In genomic region chr7:1122832-1123501, GRCh38 we compare ENCODE assay signal across 17 cellular contexts. TPM values are rescaled to one million over a fixed set of nuclear protein-coding genes. Genes with fewer than 3 reads are reported as not detected.
A peak's percentile ranks its signal among the peaks of the same experiment; 100 is the strongest.
DNase-seq lines count a peak whose midpoint lies in the region; ATAC-seq, FAIRE-seq and TF ChIP-seq lines count a peak whose summit lies in the region.
"Had no signal": no experiment of that assay in that cellular context is flagged by ENCODE, and none has a peak within 500 bp of the region (broad histone marks: within the 10 kb centered on the region; RNA-seq: fewer than 3 reads in every experiment).

No MANE protein-coding gene starts in this region.

- peaks cover 18% of the 10 kb centered on the region for H3K79me2 ChIP-seq in HepG2 (ENCODE audit: insufficient read depth, low read length)

- FAIRE-seq in HepG2 (lab: Jason Lieb, UNC) = no peak

- peaks cover 24% of the 10 kb centered on the region for H3K36me3 Mint-ChIP-seq in endodermal cell (ENCODE audit: low read depth)

- no peak for TF ChIP-seq POLR2A in HepG2 (IDR thresholded peaks at IDR 0.05; ENCODE audit: insufficient read depth in 1 of 2, low read depth in 2 of 2, low read length in 2 of 2)

- H3K4me1 ChIP-seq in BLaER1 treated with 17β-estradiol and CSF1 and Interleukin-3, amounts not matched to agents 10 nM and 100 nM = peaks cover 30 to 60% (median 48%) of the 10 kb centered on the region in 10 experiments
- H3K4me1 ChIP-seq in endodermal cell (ENCODE audit: control insufficient read depth, insufficient read depth, low read length) = peaks cover 4% of the 10 kb centered on the region
- no peaks in the 10 kb centered on the region for H3K4me1 ChIP-seq in HepG2 (ENCODE audit: insufficient read depth, low read length)
- H3K4me1 ChIP-seq in skeletal muscle tissue (ENCODE audit: control insufficient read depth in 3 of 3, insufficient read depth in 3 of 3, low read length in 3 of 3) = peaks cover 11 to 28% (median 18%) of the 10 kb centered on the region in 3 donors
- H3K4me1 ChIP-seq: HAP-1 had no signal

- H3K4me1 Mint-ChIP-seq in endodermal cell = peaks cover 2% of the 10 kb centered on the region

- intact Hi-C loops in HepG2 (cut with micrococcal nuclease; ENCODE audit: unreplicated experiment) = loop anchor here (1.0 kb wide), 1 partner anchor 36 kb away; no protein-coding TSS in a partner anchor

- no peak overlapping the region for H3K4me3 Mint-ChIP-seq in endodermal cell
- H3K4me3 Mint-ChIP-seq: dendritic cell treated with granulocyte-macrophage colony-stimulating factor and Interleukin-4, amounts not matched to agents 40 ng/mL and 50 ng/mL, for 4 days; stimulated activated naive CD8-positive, alpha-beta T cell treated with anti-CD3 and anti-CD28 coated beads, Interleukin-15, amount 100 ng/mL, for 72 hours had no signal

- H3K4me3 ChIP-seq in BLaER1 treated with 17β-estradiol and CSF1 and Interleukin-3, amounts not matched to agents 10 nM and 100 nM = peak overlapping the region in 8 of 10 experiments; percentile 20 to 61 (median 44); a peak in 16 of 20 replicates
- H3K4me3 ChIP-seq in endodermal cell (ENCODE audit: low read length) = no peak overlapping the region
- H3K4me3 ChIP-seq in HepG2 (replicated peaks in 1 of 3; ENCODE audit: insufficient read depth in 1 of 3, low read depth in 2 of 3, low read length in 3 of 3) = no peak overlapping the region
- H3K4me3 ChIP-seq in skeletal muscle tissue (ENCODE audit: low read length in 3 of 3) = peak overlapping the region in 1 of 3 donors; percentile 36
- H3K4me3 ChIP-seq in MG63 = no peak overlapping the region
- H3K4me3 ChIP-seq: HAP-1 had no signal

- no peaks in the 10 kb centered on the region for H3K27me3 Mint-ChIP-seq in endodermal cell (ENCODE audit: insufficient read depth)
- H3K27me3 Mint-ChIP-seq: dendritic cell treated with granulocyte-macrophage colony-stimulating factor and Interleukin-4, amounts not matched to agents 40 ng/mL and 50 ng/mL, for 4 days; stimulated activated naive CD8-positive, alpha-beta T cell treated with anti-CD3 and anti-CD28 coated beads, Interleukin-15, amount 100 ng/mL, for 72 hours had no signal

- no peak for TF ChIP-seq RAD21 in HepG2 (CRISPR knock-in tag; IDR thresholded peaks at IDR 0.05)

- peak overlapping the region; percentile 84 to 100 (median 93) for H3K4me2 ChIP-seq in BLaER1 treated with 17β-estradiol and CSF1 and Interleukin-3, amounts not matched to agents 10 nM and 100 nM
- no peak overlapping the region for H3K4me2 ChIP-seq in HepG2 (ENCODE audit: low read depth, low read length)

- no peak for ATAC-seq in HepG2
- ATAC-seq in stimulated activated naive CD8-positive, alpha-beta T cell treated with anti-CD3 and anti-CD28 coated beads, Interleukin-15, Interleukin-2, amounts not matched to agents 100 U/mL and 50 U/mL, for 24 hours = no peak
- ATAC-seq: stimulated activated naive CD8-positive, alpha-beta T cell treated with anti-CD3 and anti-CD28 coated beads, Interleukin-15, amount 100 ng/mL, for 72 hours had no signal

- H3K27ac Mint-ChIP-seq in endodermal cell = peak overlapping the region; percentile 21
- H3K27ac Mint-ChIP-seq: dendritic cell treated with granulocyte-macrophage colony-stimulating factor and Interleukin-4, amounts not matched to agents 40 ng/mL and 50 ng/mL, for 4 days had no signal

- peak overlapping the region; percentile 43 to 78 (median 67); a peak in 21 of 22 replicates for H3K9ac ChIP-seq in BLaER1 treated with 17β-estradiol and CSF1 and Interleukin-3, amounts not matched to agents 10 nM and 100 nM
- no peak overlapping the region for H3K9ac ChIP-seq in endodermal cell (ENCODE audit: extremely low read depth, low read length, poor library complexity, severe bottlenecking)
- no peak overlapping the region for H3K9ac ChIP-seq in HepG2 (ENCODE audit: insufficient read depth, low read depth, low read length)
- peak overlapping the region in 2 of 3 donors; percentile 10 to 81 for H3K9ac ChIP-seq in skeletal muscle tissue (ENCODE audit: low read depth in 1 of 3, low read length in 3 of 3)

- peaks cover under 1% of the 10 kb centered on the region for H3K9me3 Mint-ChIP-seq in endodermal cell
- H3K9me3 Mint-ChIP-seq: dendritic cell treated with granulocyte-macrophage colony-stimulating factor and Interleukin-4, amounts not matched to agents 40 ng/mL and 50 ng/mL, for 4 days had no signal

- WGBS in endodermal cell (ENCODE audit: insufficient coverage in 1 of 2, insufficient read length in 1 of 2), 2 experiments = 92 to 95% methylated on average over 24 to 31 of the region's 31 CpGs
- WGBS in HepG2 (ENCODE audit: low lambda C conversion rate) = 97% methylated on average over 22 of the region's 31 CpGs

- BruUV-seq in HepG2 (replicated peaks; lab: Mats Ljungman, UMichigan) = no TSS peak

- TF ChIP-seq CTCF in endodermal cell (conservative IDR thresholded peaks at IDR 0.05) = no peak
- no peak for TF ChIP-seq CTCF in HepG2 (CRISPR knock-in tag; IDR thresholded peaks at IDR 0.05)

- TF ChIP-seq EP300 in HepG2 (IDR thresholded peaks at IDR 0.05; ENCODE audit: low read depth in 2 of 2, low read length in 2 of 2) (no peak), HepG2 (CRISPR knock-in tag; IDR thresholded peaks at IDR 0.05; ENCODE audit: borderline replicate concordance) (no peak)

- DNase-seq in endodermal cell = no peak
- DNase-seq in HepG2 (ENCODE audit: low spot score) = no peak
- no peak for DNase-seq in stimulated activated naive CD8-positive, alpha-beta T cell treated with anti-CD3 and anti-CD28 coated beads, Interleukin-15, Interleukin-2, amounts not matched to agents 100 U/mL and 50 U/mL, for 24 hours
- DNase-seq in activated CD4-positive, alpha-beta T cell treated with anti-CD3 and anti-CD28 coated beads, Interleukin-2, amount 50 U/mL, for 48 hours = no peak
- no peak for DNase-seq in MG63
- DNase-seq in DMS79 treated with DMSO at 0.1 percent for 48 hours (lab: John Stamatoyannopoulos, UW) = no peak
- DNase-seq: activated CD4-positive, alpha-beta T cell treated with anti-CD3 and anti-CD28 coated beads for 1 hour; activated T-cell treated with anti-CD3 and anti-CD28 coated beads, Interleukin-2, amount 50 U/mL, for 1 hour; DMS 273 treated with DMSO at 0.1 percent for 48 hours; NCI-H1930; NCI-H526 treated with DMSO at 0.1 percent for 48 hours; stimulated activated naive CD8-positive, alpha-beta T cell treated with anti-CD3 and anti-CD28 coated beads, Interleukin-15, amount 100 ng/mL, for 72 hours had no signal

- no peaks in the 10 kb centered on the region for H3K27me3 ChIP-seq in BLaER1 treated with 17β-estradiol and CSF1 and Interleukin-3, amounts not matched to agents 10 nM and 100 nM
- H3K27me3 ChIP-seq in endodermal cell (ENCODE audit: control insufficient read depth, insufficient read depth, low read length, poor library complexity, severe bottlenecking) = no peaks in the 10 kb centered on the region
- H3K27me3 ChIP-seq in HepG2 (ENCODE audit: control insufficient read depth in 1 of 2, insufficient read depth in 2 of 2, low read length in 2 of 2) = no peaks in the 10 kb centered on the region
- H3K27me3 ChIP-seq in skeletal muscle tissue (ENCODE audit: control insufficient read depth in 3 of 3, insufficient read depth in 3 of 3, low read length in 3 of 3) = no peaks in the 10 kb centered on the region
- no peaks in the 10 kb centered on the region for H3K27me3 ChIP-seq in MG63

- peaks cover 0 to 68% (median 17%) of the 10 kb centered on the region in 11 experiments; a peak in 13 of 22 replicates for H4K20me1 ChIP-seq in BLaER1 treated with 17β-estradiol and CSF1 and Interleukin-3, amounts not matched to agents 10 nM and 100 nM
- no peaks in the 10 kb centered on the region for H4K20me1 ChIP-seq in HepG2 (ENCODE audit: insufficient read depth, low read length)

- peaks cover 0 to 29% (median 24%) of the 10 kb centered on the region in 11 experiments; a peak in 18 of 22 replicates for H3K36me3 ChIP-seq in BLaER1 treated with 17β-estradiol and CSF1 and Interleukin-3, amounts not matched to agents 10 nM and 100 nM
- peaks cover 31% of the 10 kb centered on the region for H3K36me3 ChIP-seq in endodermal cell (ENCODE audit: control insufficient read depth, insufficient read depth, low read length)
- peaks cover 12 to 27% of the 10 kb centered on the region in 2 experiments; a peak in 4 of 5 replicates for H3K36me3 ChIP-seq in HepG2 (replicated peaks in 1 of 2; ENCODE audit: control insufficient read depth in 1 of 2, insufficient read depth in 2 of 2, low read length in 2 of 2)
- peaks cover 0 to 6% (median 0%) of the 10 kb centered on the region in 3 donors for H3K36me3 ChIP-seq in skeletal muscle tissue (ENCODE audit: control insufficient read depth in 3 of 3, insufficient read depth in 3 of 3, low read length in 3 of 3)
- no peaks in the 10 kb centered on the region; the same call in none of the 2 replicates for H3K36me3 ChIP-seq in MG63

- POLR2A ChIA-PET in HepG2 (lab: Yijun Ruan, JAX) = interaction anchor here (1.0 to 1.8 kb wide), 4 partner anchors 21 to 35 kb away, joined by 3 to 8 read pairs (median 4); partner anchors contain the start of gene GPER1

- in situ Hi-C loops in HepG2 (cut with HindIII; ENCODE audit: extremely low pct_ligation_motif_present, low pct_unique_long_range_greater_than_20kb) = no loop called here

- no peak overlapping the region for H2AFZ ChIP-seq in HepG2 (ENCODE audit: low read length)

- CTCF ChIA-PET in HepG2 (lab: Yijun Ruan, JAX; ENCODE audit: low intra/inter-chr PET ratio, low total read pairs) = interaction anchor here (1.1 to 2.2 kb wide), 3 partner anchors 36 to 130 kb away, joined by 3 to 10 read pairs (median 4); no protein-coding TSS in a partner anchor

- H3K27ac ChIP-seq in BLaER1 treated with 17β-estradiol and CSF1 and Interleukin-3, amounts not matched to agents 10 nM and 100 nM = peak overlapping the region; percentile 23 to 81 (median 60); a peak in 20 of 22 replicates
- peak overlapping the region; percentile 76 for H3K27ac ChIP-seq in endodermal cell (ENCODE audit: low read depth, low read length)
- H3K27ac ChIP-seq in HepG2 (ENCODE audit: extremely low read length, insufficient read depth, low read length) = no peak overlapping the region
- peak overlapping the region; percentile 75 for H3K27ac ChIP-seq in skeletal muscle tissue (ENCODE audit: low read depth, low read length)

- no peaks in the 10 kb centered on the region for H3K9me3 ChIP-seq in BLaER1 treated with 17β-estradiol and CSF1 and Interleukin-3, amounts not matched to agents 10 nM and 100 nM (replicated peaks in 1 of 11)
- H3K9me3 ChIP-seq in endodermal cell (ENCODE audit: control insufficient read depth, low read length) (no peaks in the 10 kb centered on the region), HepG2 (ENCODE audit: low read length) (no peaks in the 10 kb centered on the region), skeletal muscle tissue (ENCODE audit: control insufficient read depth in 3 of 3, low read length in 3 of 3) (no peaks in the 10 kb centered on the region), MG63 (no peaks in the 10 kb centered on the region)
- H3K9me3 ChIP-seq: HAP-1 had no signal

RNA-seq across cellular contexts. Expression of gene GPER1, which starts 35.1 kb away (rescaled TPM):
- total RNA-seq in endodermal cell = under 1 TPM; 0.35 to 0.51 TPM
- 1.1 TPM for polyA plus RNA-seq in endodermal cell (2013, experiment 1 of 2)
- 0.91 TPM for polyA plus RNA-seq in endodermal cell (2013, experiment 2 of 2)
- 15.2 and 19.7 TPM in 2 replicates for total RNA-seq in HepG2 (2016; rRNA removed; fragmentation: Illumina TruSeq; extraction: Trizol)
- 11.8 and 14.0 TPM in 2 replicates for total RNA-seq in HepG2 (2016; cell fraction: cytosol; rRNA removed; fragmentation: Illumina TruSeq; extraction: Trizol; ENCODE audit: low read depth)
- total RNA-seq in HepG2 (2016; cell fraction: insoluble cytoplasmic fraction; rRNA removed; fragmentation: Illumina TruSeq; extraction: Trizol) = 14.3 and 19.8 TPM in 2 replicates
- total RNA-seq in HepG2 (2016; cell fraction: membrane; rRNA removed; fragmentation: Illumina TruSeq; extraction: Trizol) = 22.2 and 30.5 TPM in 2 replicates
- total RNA-seq in HepG2 (2016; cell fraction: nucleus; rRNA removed; fragmentation: Illumina TruSeq; extraction: Trizol) = 13.6 and 15.7 TPM in 2 replicates
- polyA plus RNA-seq in HepG2 (2011; rRNA removed) = 12.7 and 16.4 TPM in 2 replicates
- polyA plus RNA-seq in HepG2 (2011; cell fraction: cytosol; rRNA removed) = 14.9 and 19.2 TPM in 2 replicates
- 55.4 and 63.5 TPM in 2 replicates for polyA plus RNA-seq in HepG2 (2011; cell fraction: nucleus; rRNA removed)
- 10.5 and 10.7 TPM in 2 replicates for polyA plus RNA-seq in HepG2 (2012)
- 9.9 and 11.3 TPM in 2 replicates for polyA plus RNA-seq in HepG2 (2016; cell fraction: cytosol; fragmentation: Illumina TruSeq; extraction: Trizol; ENCODE audit: low read depth)
- 17.5 and 21.3 TPM in 2 replicates for polyA plus RNA-seq in HepG2 (2016; cell fraction: insoluble cytoplasmic fraction; fragmentation: Illumina TruSeq; extraction: Trizol; ENCODE audit: low read depth)
- 22.0 and 22.5 TPM in 2 replicates for polyA plus RNA-seq in HepG2 (2016; cell fraction: membrane; fragmentation: Illumina TruSeq; extraction: Trizol; ENCODE audit: low read depth)
- 36.9 and 39.6 TPM in 2 replicates for polyA plus RNA-seq in HepG2 (2016; cell fraction: nucleus; fragmentation: Illumina TruSeq; extraction: Trizol; ENCODE audit: insufficient read depth, low read depth)
- 7.5 and 47.4 TPM in 2 replicates for polyA minus RNA-seq in HepG2 (2011; rRNA and poly(A)+ RNA removed; ENCODE audit: low replicate concordance)
- 11.5 and 13.4 TPM in 2 replicates for polyA minus RNA-seq in HepG2 (2011; cell fraction: cytosol; rRNA and poly(A)+ RNA removed)
- polyA minus RNA-seq in HepG2 (2011; cell fraction: nucleus; rRNA and poly(A)+ RNA removed) = 4.2 and 5.7 TPM in 2 replicates
- total RNA-seq in skeletal muscle tissue = 5.2 TPM
- 2.2 and 2.8 TPM in 2 replicates for total RNA-seq in MG63 (2014; rRNA removed; shearing (Covaris generic); ENCODE audit: low replicate concordance)
- total RNA-seq: T-helper 1 cell treated with Interleukin-12 subunit alpha and Interleukin-12 subunit beta and Interleukin-4 antibody, amounts not matched to agents 30 ng/mL and 1 ng/mL, for 36 hours had no signal

RNA-seq across cellular contexts. Expression of gene ZFAND2A, which starts 37.0 kb away (rescaled TPM):
- 10 to 100 TPM; 14.9 to 17.1 TPM for total RNA-seq in endodermal cell
- 24.1 TPM for polyA plus RNA-seq in endodermal cell (2013, experiment 1 of 2)
- polyA plus RNA-seq in endodermal cell (2013, experiment 2 of 2) = 25.0 TPM
- 140 and 171 TPM in 2 replicates for total RNA-seq in HepG2 (2016; rRNA removed; fragmentation: Illumina TruSeq; extraction: Trizol)
- 81.0 and 93.7 TPM in 2 replicates for total RNA-seq in HepG2 (2016; cell fraction: cytosol; rRNA removed; fragmentation: Illumina TruSeq; extraction: Trizol; ENCODE audit: low read depth)
- 144 and 177 TPM in 2 replicates for total RNA-seq in HepG2 (2016; cell fraction: insoluble cytoplasmic fraction; rRNA removed; fragmentation: Illumina TruSeq; extraction: Trizol)
- 105 and 123 TPM in 2 replicates for total RNA-seq in HepG2 (2016; cell fraction: membrane; rRNA removed; fragmentation: Illumina TruSeq; extraction: Trizol)
- total RNA-seq in HepG2 (2016; cell fraction: nucleus; rRNA removed; fragmentation: Illumina TruSeq; extraction: Trizol) = 76.5 and 85.9 TPM in 2 replicates
- 153 and 155 TPM in 2 replicates for polyA plus RNA-seq in HepG2 (2011; rRNA removed)
- 116 and 139 TPM in 2 replicates for polyA plus RNA-seq in HepG2 (2011; cell fraction: cytosol; rRNA removed)
- polyA plus RNA-seq in HepG2 (2011; cell fraction: nucleus; rRNA removed) = 105 and 133 TPM in 2 replicates
- 91.5 and 117 TPM in 2 replicates for polyA plus RNA-seq in HepG2 (2012)
- polyA plus RNA-seq in HepG2 (2016; cell fraction: cytosol; fragmentation: Illumina TruSeq; extraction: Trizol; ENCODE audit: low read depth) = 71.0 and 75.6 TPM in 2 replicates
- 158 and 167 TPM in 2 replicates for polyA plus RNA-seq in HepG2 (2016; cell fraction: insoluble cytoplasmic fraction; fragmentation: Illumina TruSeq; extraction: Trizol; ENCODE audit: low read depth)
- polyA plus RNA-seq in HepG2 (2016; cell fraction: membrane; fragmentation: Illumina TruSeq; extraction: Trizol; ENCODE audit: low read depth) = 89.5 and 100 TPM in 2 replicates
- 146 and 157 TPM in 2 replicates for polyA plus RNA-seq in HepG2 (2016; cell fraction: nucleus; fragmentation: Illumina TruSeq; extraction: Trizol; ENCODE audit: insufficient read depth, low read depth)
- polyA minus RNA-seq in HepG2 (2011; rRNA and poly(A)+ RNA removed; ENCODE audit: low replicate concordance) = 24.9 and 155 TPM in 2 replicates
- 40.2 and 55.3 TPM in 2 replicates for polyA minus RNA-seq in HepG2 (2011; cell fraction: cytosol; rRNA and poly(A)+ RNA removed)
- 50.2 and 66.8 TPM in 2 replicates for polyA minus RNA-seq in HepG2 (2011; cell fraction: nucleus; rRNA and poly(A)+ RNA removed)
- total RNA-seq in skeletal muscle tissue = 10.4 TPM
- total RNA-seq in MG63 (2014; rRNA removed; shearing (Covaris generic); ENCODE audit: low replicate concordance) = 49.9 and 71.8 TPM in 2 replicates

Comparison
In these comparisons a context has a peak if more than half of its experiments do, and no peak if none do; other contexts are left out.
1. H3K4me3 ChIP-seq: peak in BLaER1 treated with 17β-estradiol and CSF1 and Interleukin-3, amounts not matched to agents 10 nM and 100 nM (8 of 10); none in endodermal cell (single experiment), HepG2 (0 of 3) and MG63 (single experiment).
2. H3K9ac ChIP-seq: peak in BLaER1 treated with 17β-estradiol and CSF1 and Interleukin-3, amounts not matched to agents 10 nM and 100 nM (11 of 11) and skeletal muscle tissue (2 of 3); none in endodermal cell (single experiment) and HepG2 (single experiment).